Comparison of ENCODE assay signal across 2 cellular contexts in genomic region chr10:5004501-5004900, GRCh38. TPM values are rescaled to one million over a fixed set of nuclear protein-coding genes. Genes with fewer than 3 reads are reported as not detected.
"Had no signal": no experiment of that assay in that cellular context is flagged by ENCODE, and none has a peak within 500 bp of the region (broad histone marks: within the 10 kb centered on the region; RNA-seq: fewer than 3 reads in every experiment).

No MANE protein-coding gene starts in this region.

RNA-seq across cellular contexts. Expression of gene AKR1C2, which starts 0.8 kb away (rescaled TPM):
- total RNA-seq: natural killer cell treated with Interleukin-12 subunit alpha and Interleukin-12 subunit beta and Interleukin-15 and Interleukin-18, amount 100 ng/mL, for 72 hours; osteocyte had no signal
